8 cellular contexts compared by ENCODE assay signal in genomic region chr19:35935911-35936737, GRCh38. TPM values are rescaled to one million over a fixed set of nuclear protein-coding genes. Genes with fewer than 3 reads are reported as not detected.
DNase-seq lines count a peak whose midpoint lies in the region; ATAC-seq, FAIRE-seq and TF ChIP-seq lines count a peak whose summit lies in the region.

Gene LRFN3 (plus strand): TSS chr19:35936374. CDS start chr19:35939426, 3,052 bp downstream.

- in situ Hi-C loops in SK-MEL-5 (cut with HindIII; ENCODE audit: low pct_unique_long_range_greater_than_20kb, low sequenced_read_pairs): no loop called here

- H3K36me3 ChIP-seq in Caco-2 (ENCODE audit: control insufficient read depth, insufficient read depth, low read length) (no peaks in the 10 kb centered on the region), adipocyte (ENCODE audit: control insufficient read depth, insufficient read depth, low read length, severe bottlenecking) (no peaks in the 10 kb centered on the region), heart left ventricle (peaks cover 0 to 16% (median 8%) of the 10 kb centered on the region in 9 donors), pancreas (peaks cover 0 to 5% (median 0%) of the 10 kb centered on the region in 3 donors), upper lobe of left lung (peaks cover 2 to 15% (median 10%) of the 10 kb centered on the region in 4 donors)

- H3K4me3 ChIP-seq in Caco-2 (ENCODE audit: low read depth, low read length) (peak within 1 kb of the TSS; percentile 75), adipocyte (ENCODE audit: low read length) (peak within 1 kb of the TSS; percentile 89), heart left ventricle (peak within 1 kb of the TSS; percentile 35 to 82 (median 68)), pancreas (peak within 1 kb of the TSS; percentile 26 to 60 (median 43)), upper lobe of left lung (peak within 1 kb of the TSS; percentile 48 to 85 (median 81))

- peak within 1 kb of the TSS; percentile 12 for H3K27ac Mint-ChIP-seq in Caco-2 (ENCODE audit: unreplicated experiment)

- H3K9me3 Mint-ChIP-seq in Caco-2 (ENCODE audit: unreplicated experiment): no peaks in the 10 kb centered on the region

- peak in 3 of 4 donors; percentile 41 to 59 (median 54) for ATAC-seq in heart left ventricle
- peak; percentile 38 to 69 (median 58) for ATAC-seq in pancreas
- peak in 1 of 2 donors; percentile 71 for ATAC-seq in upper lobe of left lung (ENCODE audit: low FRiP score in 2 of 2)
- no peak for ATAC-seq in HG03378 (IDR thresholded peaks at IDR 0.05; ENCODE audit: unreplicated experiment)

- WGBS in heart left ventricle, 4 donors: 1 to 2% (median 1%) methylated on average over 27 to 67 of the region's 68 CpGs
- 0 to 1% methylated on average over 49 to 64 of the region's 68 CpGs for WGBS in pancreas, 2 donors
- 3 to 5% methylated on average over 26 to 28 of the region's 68 CpGs for WGBS in upper lobe of left lung, 2 donors

- CTCF ChIA-PET in Caco-2 (lab: Charles Lee): no interaction called here

- peak within 1 kb of the TSS in 11 of 12 donors; percentile 49 to 90 (median 69) for H3K27ac ChIP-seq in heart left ventricle
- peak within 1 kb of the TSS in 1 of 4 donors; percentile 36 for H3K27ac ChIP-seq in pancreas
- H3K27ac ChIP-seq in upper lobe of left lung: peak within 1 kb of the TSS; percentile 60 to 88 (median 86)

- no peaks in the 10 kb centered on the region for H3K27me3 Mint-ChIP-seq in Caco-2 (ENCODE audit: insufficient read depth, unreplicated experiment)

- H3K27me3 ChIP-seq in Caco-2 (replicated peaks; ENCODE audit: control insufficient read depth, insufficient read depth, low read length) (no peaks in the 10 kb centered on the region), adipocyte (replicated peaks; ENCODE audit: control insufficient read depth, insufficient read depth, low read length) (no peaks in the 10 kb centered on the region), heart left ventricle (peaks cover 0 to 2% (median 0%) of the 10 kb centered on the region in 9 donors), pancreas (no peaks in the 10 kb centered on the region), upper lobe of left lung (no peaks in the 10 kb centered on the region)

- intact Hi-C loops in Caco-2 (cut with micrococcal nuclease; ENCODE audit: unreplicated experiment) (no loop called here), heart left ventricle (cut with DNase I) (loop anchor here in 6 of 10 donors (5.0 to 10.0 kb wide), 5 partner anchors 161 to 244 kb away; partner anchors contain the start of genes IGFLR1 (in 2 of the 6), KMT2B (in 2 of the 6), LIN37 (in 2 of the 6) and PSENEN (in 2 of the 6)), pancreas (cut with DNase I) (loop anchor here in 2 of 3 donors (10.0 kb wide), 2 partner anchors 51 to 241 kb away; no protein-coding TSS in a partner anchor)

- peak; percentile 76 to 77 for DNase-seq in Caco-2
- peak; percentile 69 for DNase-seq in LoVo (ENCODE audit: low spot score)
- DNase-seq in SK-MEL-5 (ENCODE audit: low read depth, low spot score): peak; percentile 68
- peak; percentile 92 for DNase-seq in adipocyte (ENCODE audit: low read depth)
- DNase-seq in heart left ventricle: peak; percentile 68 to 86 (median 77)
- DNase-seq in pancreas: peak; percentile 54 to 87 (median 67)
- DNase-seq in upper lobe of left lung: peak; percentile 76 to 93

- TF ChIP-seq POLR2A in heart left ventricle (IDR thresholded peaks at IDR 0.05) (no peak), upper lobe of left lung (IDR thresholded peaks at IDR 0.05) (no peak)

- no peak for FAIRE-seq in pancreas (lab: Jason Lieb, UNC)

- H3K36me3 Mint-ChIP-seq in Caco-2 (ENCODE audit: insufficient read depth, unreplicated experiment): peaks cover 6% of the 10 kb centered on the region

- no peaks in the 10 kb centered on the region for H3K9me3 ChIP-seq in Caco-2
- no peaks in the 10 kb centered on the region for H3K9me3 ChIP-seq in adipocyte (ENCODE audit: control insufficient read depth, low read length)
- no peaks in the 10 kb centered on the region for H3K9me3 ChIP-seq in heart left ventricle
- no peaks in the 10 kb centered on the region for H3K9me3 ChIP-seq in pancreas
- no peaks in the 10 kb centered on the region for H3K9me3 ChIP-seq in upper lobe of left lung

- H3K4me1 ChIP-seq in Caco-2 (peaks cover 18% of the 10 kb centered on the region), adipocyte (ENCODE audit: control insufficient read depth, insufficient read depth, low read length) (peaks cover 26% of the 10 kb centered on the region), heart left ventricle (peaks cover 0 to 33% (median 21%) of the 10 kb centered on the region in 12 donors), pancreas (peaks cover 0 to 7% (median 6%) of the 10 kb centered on the region in 3 donors), upper lobe of left lung (peaks cover 6 to 44% (median 30%) of the 10 kb centered on the region in 4 donors)

- peak within 1 kb of the TSS; percentile 85 for H3K4me3 Mint-ChIP-seq in Caco-2 (ENCODE audit: unreplicated experiment)

- POLR2A ChIA-PET in Caco-2 (lab: Charles Lee): no interaction called here

- TF ChIP-seq EP300 in upper lobe of left lung (IDR thresholded peaks at IDR 0.05): no peak

- peaks cover 29% of the 10 kb centered on the region for H3K4me1 Mint-ChIP-seq in Caco-2 (ENCODE audit: low read depth, unreplicated experiment)

- BruUV-seq in Caco-2 (replicated peaks; lab: Mats Ljungman, UMichigan): no TSS peak

- H3K9ac ChIP-seq in adipocyte (ENCODE audit: low read length): peak within 1 kb of the TSS; percentile 83

- TF ChIP-seq CTCF in Caco-2 (IDR thresholded peaks at IDR 0.05; ENCODE audit: insufficient read depth in 1 of 2, low read depth in 1 of 2, low read length in 1 of 2, severe bottlenecking in 1 of 2, unreplicated experiment in 1 of 2): no peak
- no peak for TF ChIP-seq CTCF in heart left ventricle (IDR thresholded peaks at IDR 0.05)
- no peak for TF ChIP-seq CTCF in pancreas (IDR thresholded peaks at IDR 0.05)
- TF ChIP-seq CTCF in upper lobe of left lung (IDR thresholded peaks at IDR 0.05): no peak

RNA-seq across cellular contexts. Expression of gene LRFN3, which starts in this region (rescaled TPM):
- total RNA-seq in Caco-2 (2022) (10.2 and 12.4 TPM in 2 replicates), heart left ventricle (10 to 100 TPM in 3 of 9 donors, 1 to 10 TPM in 6; 4.5 to 18.6 (median 8.5) TPM), pancreas (1 to 10 TPM; 4.9 to 9.8 (median 6.2) TPM), upper lobe of left lung (10 to 100 TPM in 4 of 6 donors, 1 to 10 TPM in 2; 6.3 to 17.2 (median 11.8) TPM)
- 1.8 and 3.3 TPM in 2 replicates for total RNA-seq in SK-MEL-5 (2014; rRNA removed; shearing (Covaris generic))
- 25.6 and 27.5 TPM in 2 replicates for polyA plus RNA-seq in SK-MEL-5 (2015; cell fraction: cytosol; rRNA removed)
- polyA plus RNA-seq in SK-MEL-5 (2015; cell fraction: nucleus; rRNA removed): 1.1 and 8.3 TPM in 2 replicates
- polyA plus RNA-seq in heart left ventricle (10 to 100 TPM in 1 of 2 donors, 1 to 10 TPM in 1; 6.3 to 14.7 TPM), pancreas (1 to 10 TPM; 6.7 to 7.6 TPM)
